In the genomic region with DNA sequence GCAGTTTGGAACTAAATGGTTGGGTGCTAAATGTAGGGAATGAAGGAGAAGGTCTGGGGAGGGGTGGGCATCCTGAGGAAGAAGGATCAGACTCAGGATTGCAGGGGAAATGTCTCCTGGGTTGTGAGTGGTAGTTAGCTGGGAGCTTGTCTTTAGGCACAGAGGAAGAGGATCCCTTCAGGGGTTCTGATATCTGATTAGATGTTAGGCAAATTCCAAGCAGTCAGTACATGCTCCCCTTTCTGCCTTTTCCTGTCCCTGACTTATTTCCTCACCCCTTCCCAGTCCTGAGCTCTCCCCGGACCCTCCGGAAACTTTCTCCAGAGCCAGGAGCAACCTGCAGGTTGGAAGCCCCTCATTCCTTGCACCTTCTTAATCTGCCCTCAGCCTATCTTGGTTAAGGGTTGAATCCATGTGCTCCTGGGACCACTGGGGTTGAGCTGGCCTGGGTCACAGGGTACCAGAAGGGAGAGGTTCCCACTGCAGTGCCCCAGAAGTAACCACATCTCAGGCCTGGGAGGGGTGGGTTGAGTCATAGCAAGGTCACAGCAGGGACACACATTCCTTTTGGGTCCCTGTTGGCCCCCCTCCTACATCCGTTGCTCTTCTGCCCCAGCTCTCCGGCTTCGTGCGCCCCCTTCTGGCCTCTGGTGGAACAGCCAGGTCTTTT, we compare ENCODE assay signal across 8 cellular contexts. TPM values are rescaled to one million over a fixed set of nuclear protein-coding genes. Genes with fewer than 3 reads are reported as not detected.
A peak's percentile ranks its signal among the peaks of the same experiment; 100 is the strongest.
DNase-seq lines count a peak whose midpoint lies in the region; ATAC-seq, FAIRE-seq and TF ChIP-seq lines count a peak whose summit lies in the region.

No MANE protein-coding gene starts in this region.

- WGBS in HepG2 (ENCODE audit: low lambda C conversion rate) = 2% methylated on average over 6 of the region's 6 CpGs

- peak; percentile 78 for FAIRE-seq in HepG2 (lab: Jason Lieb, UNC)

- no peaks in the 10 kb centered on the region for H3K36me3 Mint-ChIP-seq in activated CD4-positive, alpha-beta T cell treated with anti-CD3 and anti-CD28 coated beads, Interleukin-2, amount 10 ng/mL, durations not matched to agents 24 days and 14 days (ENCODE audit: low read depth)

- no peaks in the 10 kb centered on the region for H3K9me3 ChIP-seq in HepG2 (ENCODE audit: low read length)

- H3K36me3 ChIP-seq in HepG2 (replicated peaks in 1 of 2; ENCODE audit: control insufficient read depth in 1 of 2, insufficient read depth in 2 of 2, low read length in 2 of 2) = no peaks in the 10 kb centered on the region

- no peaks in the 10 kb centered on the region for H4K20me1 ChIP-seq in HepG2 (ENCODE audit: insufficient read depth, low read length)

- intact Hi-C loops in activated CD4-positive, alpha-beta T cell treated with anti-CD3 and anti-CD28 coated beads, Interleukin-2, amount 10 ng/mL, durations not matched to agents 24 days and 14 days (cut with micrococcal nuclease) = loop anchor here (1.0 to 5.0 kb wide), 3 partner anchors 20 to 47 kb away; a partner anchor contains a TSS
- intact Hi-C loops in HepG2 (cut with micrococcal nuclease; ENCODE audit: unreplicated experiment) = loop anchor here (1.0 to 2.0 kb wide), 2 partner anchors 20 to 33 kb away; a partner anchor contains a TSS

- no peak for TF ChIP-seq POLR2A in HepG2 (IDR thresholded peaks at IDR 0.05; ENCODE audit: insufficient read depth in 1 of 2, low read depth in 2 of 2, low read length in 2 of 2)

- POLR2A ChIA-PET in HEK293T (lab: Yijun Ruan, JAX) = interaction anchor here (1.1 to 3.2 kb wide), 5 partner anchors 8 to 35 kb away, joined by 3 to 23 read pairs (median 4); a partner anchor contains a TSS
- POLR2A ChIA-PET in HepG2 (lab: Yijun Ruan, JAX) = interaction anchor here (1.1 to 5.4 kb wide), 6 partner anchors 14 to 48 kb away, joined by 4 to 47 read pairs (median 6); a partner anchor contains a TSS

- no TSS peak for BruUV-seq in HepG2 (replicated peaks; lab: Mats Ljungman, UMichigan)

- CTCF ChIA-PET in HEK293T (lab: Yijun Ruan, JAX) = interaction anchor here (0.5 to 4.2 kb wide), 16 partner anchors 10 to 1241 kb away, joined by 3 to 68 read pairs (median 4); a partner anchor contains a TSS
- CTCF ChIA-PET in HepG2 (lab: Yijun Ruan, JAX; ENCODE audit: low intra/inter-chr PET ratio, low total read pairs) = interaction anchor here (2.3 kb wide), 1 partner anchor 34 kb away, joined by 36 read pairs; no protein-coding TSS in a partner anchor

- H2AFZ ChIP-seq in HepG2 (ENCODE audit: low read length) = no peak overlapping the region

- peak overlapping the region; percentile 40 for H3K9ac ChIP-seq in HepG2 (ENCODE audit: insufficient read depth, low read depth, low read length)

- no peaks in the 10 kb centered on the region for H3K79me2 ChIP-seq in HepG2 (ENCODE audit: insufficient read depth, low read length)

- peaks cover 0 to 6% of the 10 kb centered on the region in 2 experiments; a peak in 2 of 5 replicates for H3K27me3 ChIP-seq in HepG2 (ENCODE audit: control insufficient read depth in 1 of 2, insufficient read depth in 2 of 2, low read length in 2 of 2)

- no peaks in the 10 kb centered on the region for H3K9me3 Mint-ChIP-seq in activated CD4-positive, alpha-beta T cell treated with anti-CD3 and anti-CD28 coated beads, Interleukin-2, amount 10 ng/mL, durations not matched to agents 24 days and 14 days

- peak overlapping the region; percentile 58 for H3K27ac Mint-ChIP-seq in activated CD4-positive, alpha-beta T cell treated with anti-CD3 and anti-CD28 coated beads, Interleukin-2, amount 10 ng/mL, durations not matched to agents 24 days and 14 days

- TF ChIP-seq EP300 in HepG2 (IDR thresholded peaks at IDR 0.05; ENCODE audit: low read depth in 2 of 2, low read length in 2 of 2) = peak in 1 of 2 experiments; percentile 51; a peak in 1 of 4 replicates
- peak; percentile 55; the same call in 1 of the 2 replicates for TF ChIP-seq EP300 in HepG2 (CRISPR knock-in tag; IDR thresholded peaks at IDR 0.05; ENCODE audit: borderline replicate concordance)

- TF ChIP-seq RAD21 in HepG2 (CRISPR knock-in tag; IDR thresholded peaks at IDR 0.05) = peak; percentile 89

- in situ Hi-C loops in HepG2 (cut with HindIII; ENCODE audit: extremely low pct_ligation_motif_present, low pct_unique_long_range_greater_than_20kb) = no loop called here

- peak; percentile 98 for TF ChIP-seq CTCF in coronary artery (IDR thresholded peaks at IDR 0.05)
- peak; percentile 89 for TF ChIP-seq CTCF in HepG2 (CRISPR knock-in tag; IDR thresholded peaks at IDR 0.05)

- peak; percentile 24 for ATAC-seq in HepG2
- no peak for ATAC-seq in GM19324 (IDR thresholded peaks at IDR 0.05; ENCODE audit: low FRiP score, unreplicated experiment)

- peak overlapping the region; percentile 88 for H3K4me3 ChIP-seq in coronary artery
- peak overlapping the region; percentile 56 to 90 (median 78); a peak in 5 of 6 replicates for H3K4me3 ChIP-seq in HepG2 (replicated peaks in 1 of 3; ENCODE audit: insufficient read depth in 1 of 3, low read depth in 2 of 3, low read length in 3 of 3)

- H3K27ac ChIP-seq in coronary artery (peak overlapping the region; percentile 93 to 99), HepG2 (ENCODE audit: extremely low read length, insufficient read depth, low read length) (no peak overlapping the region)

- peak overlapping the region; percentile 94 for H3K4me2 ChIP-seq in HepG2 (ENCODE audit: low read depth, low read length)

- H3K4me1 ChIP-seq in HepG2 (ENCODE audit: insufficient read depth, low read length) = peaks cover 91% of the 10 kb centered on the region

- peaks cover 23% of the 10 kb centered on the region for H3K27me3 Mint-ChIP-seq in activated CD4-positive, alpha-beta T cell treated with anti-CD3 and anti-CD28 coated beads, Interleukin-2, amount 10 ng/mL, durations not matched to agents 24 days and 14 days

- peaks cover 40% of the 10 kb centered on the region for H3K4me1 Mint-ChIP-seq in activated CD4-positive, alpha-beta T cell treated with anti-CD3 and anti-CD28 coated beads, Interleukin-2, amount 10 ng/mL, durations not matched to agents 24 days and 14 days

- DNase-seq in AML-193 (lab: John Stamatoyannopoulos, UW) (peak; percentile 76 to 79), HEK293T (ENCODE audit: extremely low spot score) (peak; percentile 85), NCI-H526 treated with DMSO at 0.1 percent for 48 hours (lab: John Stamatoyannopoulos, UW) (peak; percentile 6), coronary artery (ENCODE audit: low spot score) (peak; percentile 96), HepG2 (ENCODE audit: low spot score) (peak; percentile 91)
- peak; percentile 96 for DNase-seq in activated CD4-positive, alpha-beta T cell treated with anti-CD3 and anti-CD28 coated beads, Interleukin-2, amount 10 ng/mL, durations not matched to agents 24 days and 14 days
- DNase-seq in stimulated activated CD4-positive, alpha-beta T cell treated with anti-CD3 and anti-CD28 coated beads, Interleukin-2, amount 100 ng/mL, for 24 hours = peak; percentile 93 to 94

- peak overlapping the region; percentile 77 for H3K4me3 Mint-ChIP-seq in activated CD4-positive, alpha-beta T cell treated with anti-CD3 and anti-CD28 coated beads, Interleukin-2, amount 10 ng/mL, durations not matched to agents 24 days and 14 days

RNA-seq across cellular contexts. Expression of a gene that starts 1.6 kb away (rescaled TPM):
- total RNA-seq in activated CD4-positive, alpha-beta T cell treated with anti-CD3 and anti-CD28 coated beads, Interleukin-2, amount 10 ng/mL, durations not matched to agents 24 days and 14 days = not detected in 2 replicates
- 2.1 and 3.9 TPM in 2 replicates for total RNA-seq in HepG2 (2016; rRNA removed; fragmentation: Illumina TruSeq; extraction: Trizol)
- total RNA-seq in HepG2 (2016; cell fraction: cytosol; rRNA removed; fragmentation: Illumina TruSeq; extraction: Trizol; ENCODE audit: low read depth) = 5.3 and 5.9 TPM in 2 replicates
- 2.5 and 4.7 TPM in 2 replicates for total RNA-seq in HepG2 (2016; cell fraction: insoluble cytoplasmic fraction; rRNA removed; fragmentation: Illumina TruSeq; extraction: Trizol)
- 3.3 and 3.5 TPM in 2 replicates for total RNA-seq in HepG2 (2016; cell fraction: membrane; rRNA removed; fragmentation: Illumina TruSeq; extraction: Trizol)
- 1.9 and 3.2 TPM in 2 replicates for total RNA-seq in HepG2 (2016; cell fraction: nucleus; rRNA removed; fragmentation: Illumina TruSeq; extraction: Trizol)
- 22.6 and 25.2 TPM in 2 replicates for polyA plus RNA-seq in HepG2 (2011; rRNA removed)
- 19.0 and 41.0 TPM in 2 replicates for polyA plus RNA-seq in HepG2 (2011; cell fraction: cytosol; rRNA removed)
- polyA plus RNA-seq in HepG2 (2011; cell fraction: nucleus; rRNA removed) = 8.4 and 9.6 TPM in 2 replicates
- 3.4 and 4.6 TPM in 2 replicates for polyA plus RNA-seq in HepG2 (2012)
- 4.2 and 5.7 TPM in 2 replicates for polyA plus RNA-seq in HepG2 (2016; cell fraction: cytosol; fragmentation: Illumina TruSeq; extraction: Trizol; ENCODE audit: low read depth)
- polyA plus RNA-seq in HepG2 (2016; cell fraction: insoluble cytoplasmic fraction; fragmentation: Illumina TruSeq; extraction: Trizol; ENCODE audit: low read depth) = 2.0 and 2.4 TPM in 2 replicates
- 3.2 and 3.8 TPM in 2 replicates for polyA plus RNA-seq in HepG2 (2016; cell fraction: membrane; fragmentation: Illumina TruSeq; extraction: Trizol; ENCODE audit: low read depth)
- 5.4 and 7.5 TPM in 2 replicates for polyA plus RNA-seq in HepG2 (2016; cell fraction: nucleus; fragmentation: Illumina TruSeq; extraction: Trizol; ENCODE audit: insufficient read depth, low read depth)
- 9.0 and 27.1 TPM in 2 replicates for polyA minus RNA-seq in HepG2 (2011; rRNA and poly(A)+ RNA removed; ENCODE audit: low replicate concordance)
- polyA minus RNA-seq in HepG2 (2011; cell fraction: cytosol; rRNA and poly(A)+ RNA removed) = 8.7 and 9.5 TPM in 2 replicates
- polyA minus RNA-seq in HepG2 (2011; cell fraction: nucleus; rRNA and poly(A)+ RNA removed) = 0.77 and 1.6 TPM in 2 replicates

RNA-seq across cellular contexts. Expression of a gene that starts 4.2 kb away (rescaled TPM):
- total RNA-seq in activated CD4-positive, alpha-beta T cell treated with anti-CD3 and anti-CD28 coated beads, Interleukin-2, amount 10 ng/mL, durations not matched to agents 24 days and 14 days = not detected in 2 replicates
- total RNA-seq in HepG2 (2016; rRNA removed; fragmentation: Illumina TruSeq; extraction: Trizol) = 6.1 and 14.9 TPM in 2 replicates
- total RNA-seq in HepG2 (2016; cell fraction: cytosol; rRNA removed; fragmentation: Illumina TruSeq; extraction: Trizol; ENCODE audit: low read depth) = 1.3 and 1.6 TPM in 2 replicates
- total RNA-seq in HepG2 (2016; cell fraction: insoluble cytoplasmic fraction; rRNA removed; fragmentation: Illumina TruSeq; extraction: Trizol) = 5.1 and 14.3 TPM in 2 replicates
- 3.9 and 5.2 TPM in 2 replicates for total RNA-seq in HepG2 (2016; cell fraction: membrane; rRNA removed; fragmentation: Illumina TruSeq; extraction: Trizol)
- 20.7 and 23.6 TPM in 2 replicates for total RNA-seq in HepG2 (2016; cell fraction: nucleus; rRNA removed; fragmentation: Illumina TruSeq; extraction: Trizol)
- polyA plus RNA-seq in HepG2 (2011; rRNA removed) = 108 and 131 TPM in 2 replicates
- polyA plus RNA-seq in HepG2 (2011; cell fraction: cytosol; rRNA removed) = 102 and 125 TPM in 2 replicates
- 476 and 502 TPM in 2 replicates for polyA plus RNA-seq in HepG2 (2011; cell fraction: nucleus; rRNA removed)
- polyA plus RNA-seq in HepG2 (2012) = 40.7 and 74.1 TPM in 2 replicates
- polyA plus RNA-seq in HepG2 (2016; cell fraction: cytosol; fragmentation: Illumina TruSeq; extraction: Trizol; ENCODE audit: low read depth) = 2.1 and 3.1 TPM in 2 replicates
- polyA plus RNA-seq in HepG2 (2016; cell fraction: insoluble cytoplasmic fraction; fragmentation: Illumina TruSeq; extraction: Trizol; ENCODE audit: low read depth) = 8.4 and 8.5 TPM in 2 replicates
- 3.3 and 4.5 TPM in 2 replicates for polyA plus RNA-seq in HepG2 (2016; cell fraction: membrane; fragmentation: Illumina TruSeq; extraction: Trizol; ENCODE audit: low read depth)
- 40.5 and 42.0 TPM in 2 replicates for polyA plus RNA-seq in HepG2 (2016; cell fraction: nucleus; fragmentation: Illumina TruSeq; extraction: Trizol; ENCODE audit: insufficient read depth, low read depth)
- 0.16 and 255 TPM in 2 replicates for polyA minus RNA-seq in HepG2 (2011; rRNA and poly(A)+ RNA removed; ENCODE audit: low replicate concordance)
- polyA minus RNA-seq in HepG2 (2011; cell fraction: cytosol; rRNA and poly(A)+ RNA removed) = 39.8 and 42.8 TPM in 2 replicates
- 79.3 and 125 TPM in 2 replicates for polyA minus RNA-seq in HepG2 (2011; cell fraction: nucleus; rRNA and poly(A)+ RNA removed)

RNA-seq across cellular contexts. Expression of a gene that starts 19.9 kb away (rescaled TPM):
- total RNA-seq in activated CD4-positive, alpha-beta T cell treated with anti-CD3 and anti-CD28 coated beads, Interleukin-2, amount 10 ng/mL, durations not matched to agents 24 days and 14 days = 35.6 TPM in 2 replicates
- 9.0 and 9.2 TPM in 2 replicates for total RNA-seq in HepG2 (2016; rRNA removed; fragmentation: Illumina TruSeq; extraction: Trizol)
- 0.79 and 1.3 TPM in 2 replicates for total RNA-seq in HepG2 (2016; cell fraction: cytosol; rRNA removed; fragmentation: Illumina TruSeq; extraction: Trizol; ENCODE audit: low read depth)
- total RNA-seq in HepG2 (2016; cell fraction: insoluble cytoplasmic fraction; rRNA removed; fragmentation: Illumina TruSeq; extraction: Trizol) = 7.9 and 8.6 TPM in 2 replicates
- 2.8 and 3.1 TPM in 2 replicates for total RNA-seq in HepG2 (2016; cell fraction: membrane; rRNA removed; fragmentation: Illumina TruSeq; extraction: Trizol)
- total RNA-seq in HepG2 (2016; cell fraction: nucleus; rRNA removed; fragmentation: Illumina TruSeq; extraction: Trizol) = 5.1 and 5.3 TPM in 2 replicates
- polyA plus RNA-seq in HepG2 (2011; rRNA removed) = 9.2 and 10.7 TPM in 2 replicates
- 11.7 and 12.2 TPM in 2 replicates for polyA plus RNA-seq in HepG2 (2011; cell fraction: cytosol; rRNA removed)
- 12.1 and 12.6 TPM in 2 replicates for polyA plus RNA-seq in HepG2 (2011; cell fraction: nucleus; rRNA removed)
- 6.0 and 9.7 TPM in 2 replicates for polyA plus RNA-seq in HepG2 (2012)
- polyA plus RNA-seq in HepG2 (2016; cell fraction: cytosol; fragmentation: Illumina TruSeq; extraction: Trizol; ENCODE audit: low read depth) = 0.86 and 1.1 TPM in 2 replicates
- polyA plus RNA-seq in HepG2 (2016; cell fraction: insoluble cytoplasmic fraction; fragmentation: Illumina TruSeq; extraction: Trizol; ENCODE audit: low read depth) = 11.6 and 12.5 TPM in 2 replicates
- 2.0 and 3.3 TPM in 2 replicates for polyA plus RNA-seq in HepG2 (2016; cell fraction: membrane; fragmentation: Illumina TruSeq; extraction: Trizol; ENCODE audit: low read depth)
- polyA plus RNA-seq in HepG2 (2016; cell fraction: nucleus; fragmentation: Illumina TruSeq; extraction: Trizol; ENCODE audit: insufficient read depth, low read depth) = 7.6 and 8.3 TPM in 2 replicates
- 27.5 and 69.5 TPM in 2 replicates for polyA minus RNA-seq in HepG2 (2011; rRNA and poly(A)+ RNA removed; ENCODE audit: low replicate concordance)
- 8.3 and 10.6 TPM in 2 replicates for polyA minus RNA-seq in HepG2 (2011; cell fraction: cytosol; rRNA and poly(A)+ RNA removed)
- 9.5 and 12.8 TPM in 2 replicates for polyA minus RNA-seq in HepG2 (2011; cell fraction: nucleus; rRNA and poly(A)+ RNA removed)

RNA-seq across cellular contexts. Expression of a gene that starts 49.3 kb away (rescaled TPM):
- 1.8 and 2.3 TPM in 2 replicates for total RNA-seq in activated CD4-positive, alpha-beta T cell treated with anti-CD3 and anti-CD28 coated beads, Interleukin-2, amount 10 ng/mL, durations not matched to agents 24 days and 14 days
- total RNA-seq in HepG2 (2016; rRNA removed; fragmentation: Illumina TruSeq; extraction: Trizol) = 3.2 and 8.9 TPM in 2 replicates
- total RNA-seq in HepG2 (2016; cell fraction: cytosol; rRNA removed; fragmentation: Illumina TruSeq; extraction: Trizol; ENCODE audit: low read depth) = 3.1 and 5.0 TPM in 2 replicates
- total RNA-seq in HepG2 (2016; cell fraction: insoluble cytoplasmic fraction; rRNA removed; fragmentation: Illumina TruSeq; extraction: Trizol) = 2.8 and 9.5 TPM in 2 replicates
- 3.1 and 3.8 TPM in 2 replicates for total RNA-seq in HepG2 (2016; cell fraction: membrane; rRNA removed; fragmentation: Illumina TruSeq; extraction: Trizol)
- 13.3 and 14.8 TPM in 2 replicates for total RNA-seq in HepG2 (2016; cell fraction: nucleus; rRNA removed; fragmentation: Illumina TruSeq; extraction: Trizol)
- polyA plus RNA-seq in HepG2 (2011; rRNA removed) = 18.0 and 20.4 TPM in 2 replicates
- polyA plus RNA-seq in HepG2 (2011; cell fraction: cytosol; rRNA removed) = 3.9 and 6.8 TPM in 2 replicates
- 181 and 258 TPM in 2 replicates for polyA plus RNA-seq in HepG2 (2011; cell fraction: nucleus; rRNA removed)
- 13.0 and 15.3 TPM in 2 replicates for polyA plus RNA-seq in HepG2 (2012)
- 0.96 and 1.4 TPM in 2 replicates for polyA plus RNA-seq in HepG2 (2016; cell fraction: cytosol; fragmentation: Illumina TruSeq; extraction: Trizol; ENCODE audit: low read depth)
- 5.7 and 8.2 TPM in 2 replicates for polyA plus RNA-seq in HepG2 (2016; cell fraction: insoluble cytoplasmic fraction; fragmentation: Illumina TruSeq; extraction: Trizol; ENCODE audit: low read depth)
- polyA plus RNA-seq in HepG2 (2016; cell fraction: membrane; fragmentation: Illumina TruSeq; extraction: Trizol; ENCODE audit: low read depth) = 2.0 and 4.2 TPM in 2 replicates
- 34.1 and 49.0 TPM in 2 replicates for polyA plus RNA-seq in HepG2 (2016; cell fraction: nucleus; fragmentation: Illumina TruSeq; extraction: Trizol; ENCODE audit: insufficient read depth, low read depth)
- polyA minus RNA-seq in HepG2 (2011; rRNA and poly(A)+ RNA removed; ENCODE audit: low replicate concordance) = 34.0 and 38.3 TPM in 2 replicates
- 9.9 and 10.3 TPM in 2 replicates for polyA minus RNA-seq in HepG2 (2011; cell fraction: cytosol; rRNA and poly(A)+ RNA removed)
- polyA minus RNA-seq in HepG2 (2011; cell fraction: nucleus; rRNA and poly(A)+ RNA removed) = 63.8 and 80.3 TPM in 2 replicates

Comparison
In these comparisons a context has a peak if more than half of its experiments do, and no peak if none do; other contexts are left out.
1. DNase-seq: peak in every context shown above with its lines; median percentile 96 in activated CD4-positive, alpha-beta T cell treated with anti-CD3 and anti-CD28 coated beads, Interleukin-2, amount 10 ng/mL, durations not matched to agents 24 days and 14 days; 96 in coronary artery; 94 in stimulated activated CD4-positive, alpha-beta T cell treated with anti-CD3 and anti-CD28 coated beads, Interleukin-2, amount 100 ng/mL, for 24 hours; 91 in HepG2; 85 in HEK293T; 78 in AML-193; 6 in NCI-H526 treated with DMSO at 0.1 percent for 48 hours.